Comparison of ENCODE assay signal across 23 cellular contexts in the genomic region with DNA sequence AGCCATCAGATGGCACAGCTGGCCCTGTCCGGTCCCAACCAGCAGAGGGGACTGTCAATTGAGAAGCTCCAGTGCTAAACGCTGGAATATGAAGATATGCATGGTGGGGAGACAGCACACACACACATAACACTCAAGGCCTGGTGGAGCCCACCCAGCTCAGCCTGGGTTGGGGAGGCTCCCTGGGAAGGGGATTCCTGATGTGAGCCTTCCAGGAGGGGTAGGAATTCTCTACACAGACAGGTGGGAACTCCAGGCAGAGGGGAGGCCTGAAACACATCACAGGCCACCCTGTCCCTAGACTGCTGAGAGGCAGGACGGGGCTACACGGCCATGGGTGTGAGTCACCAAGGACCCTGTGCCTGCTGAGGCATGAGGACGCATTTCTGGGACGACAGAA.
"Had no signal": no experiment of that assay in that cellular context is flagged by ENCODE, and none has a peak within 500 bp of the region (broad histone marks: within the 10 kb centered on the region; RNA-seq: fewer than 3 reads in every experiment).

No MANE protein-coding gene starts in this region.

- H3K9me3 Mint-ChIP-seq: endodermal cell, memory B cell, natural killer cell had no signal

- DNase-seq: effector CD4-positive, alpha-beta T cell; endodermal cell; erythroblast; foreskin melanocyte; heart left ventricle; hippocampal formation; left lung; lower lobe of right lung; natural killer cell; occipital lobe; psoas muscle; retina; sigmoid colon; stimulated activated CD4-positive, alpha-beta T cell treated with anti-CD3 and anti-CD28 coated beads, Interleukin-12 subunit alpha, Interleukin-12 subunit beta, amount 100 ng/mL, for 4 hours; stomach; substantia nigra; transverse colon had no signal

- H3K27me3 ChIP-seq: left lung, sigmoid colon, stomach, transverse colon had no signal

- H3K27ac Mint-ChIP-seq: endodermal cell, memory B cell, mesothelial cell of epicardium, natural killer cell had no signal

- H3K4me3 Mint-ChIP-seq: endodermal cell, memory B cell, mesothelial cell of epicardium, natural killer cell, neural crest cell had no signal

- ATAC-seq: left lung, lower lobe of right lung, natural killer cell, psoas muscle had no signal

- H3K27ac ChIP-seq: coronary artery, heart left ventricle, left lung, lower lobe of right lung, psoas muscle, sigmoid colon, skin epidermis, stomach, thoracic aorta, transverse colon had no signal

- H3K4me3 ChIP-seq: coronary artery, heart left ventricle, left lung, lower lobe of right lung, psoas muscle, sigmoid colon, skin epidermis, stomach, thoracic aorta, transverse colon had no signal

- H3K4me1 Mint-ChIP-seq: memory B cell, mesothelial cell of epicardium, natural killer cell, neural crest cell had no signal

- H3K9me3 ChIP-seq: heart left ventricle, left lung, lower lobe of right lung, psoas muscle, sigmoid colon, stomach, thoracic aorta, transverse colon had no signal

- H3K36me3 Mint-ChIP-seq: memory B cell, mesothelial cell of epicardium, natural killer cell had no signal

- H3K36me3 ChIP-seq: heart left ventricle, left lung, lower lobe of right lung, sigmoid colon, stomach, thoracic aorta, transverse colon had no signal

- H3K4me1 ChIP-seq: heart left ventricle, left lung, lower lobe of right lung, psoas muscle, sigmoid colon, stomach, transverse colon had no signal
